11 cellular contexts compared by ENCODE assay signal in the genomic region with DNA sequence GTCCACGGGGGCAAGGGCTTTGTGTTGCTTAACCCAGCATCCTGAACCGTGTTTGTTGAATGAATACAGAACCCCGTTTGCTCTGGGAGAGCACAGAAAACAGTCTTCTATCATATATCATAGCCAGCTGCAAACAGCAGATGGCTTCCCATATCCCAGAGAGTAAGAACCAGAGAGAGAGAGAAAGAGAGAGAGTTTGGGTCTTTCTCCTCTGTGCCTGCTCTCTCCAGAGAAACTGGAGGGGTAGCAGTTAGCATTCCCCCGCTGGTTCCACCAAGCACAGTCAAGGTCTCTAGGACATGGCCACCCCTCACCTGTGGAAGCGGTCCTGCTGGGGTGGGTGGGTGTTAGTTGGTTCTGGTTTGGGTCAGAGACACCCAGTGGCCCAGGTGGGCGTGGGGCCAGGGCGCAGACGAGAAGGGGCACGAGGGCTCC. TPM values are rescaled to one million over a fixed set of nuclear protein-coding genes. Genes with fewer than 3 reads are reported as not detected.
DNase-seq lines count a peak whose midpoint lies in the region; ATAC-seq and TF ChIP-seq lines count a peak whose summit lies in the region.
"Had no signal": no experiment of that assay in that cellular context is flagged by ENCODE, and none has a peak within 500 bp of the region (broad histone marks: within the 10 kb centered on the region; RNA-seq: fewer than 3 reads in every experiment).

No MANE protein-coding gene starts in this region.

- no peaks in the 10 kb centered on the region for H3K9me3 ChIP-seq in mucosa of descending colon
- no peaks in the 10 kb centered on the region for H3K9me3 ChIP-seq in OCI-LY7 (ENCODE audit: low read length)

- H3K79me2 ChIP-seq in OCI-LY7 (ENCODE audit: insufficient read depth, low read depth, low read length): no peaks in the 10 kb centered on the region

- no peaks in the 10 kb centered on the region for H3K36me3 Mint-ChIP-seq in naive thymus-derived CD8-positive, alpha-beta T cell

- H3K9me2 ChIP-seq in OCI-LY7 (ENCODE audit: insufficient read depth, low read length): no peaks in the 10 kb centered on the region

- intact Hi-C loops in mucosa of descending colon (cut with DNase I, micrococcal nuclease): no loop called here
- intact Hi-C loops in OCI-LY7 (cut with micrococcal nuclease; ENCODE audit: unreplicated experiment): no loop called here

- peaks cover 32 to 79% (median 66%) of the 10 kb centered on the region in 5 donors for H3K27me3 Mint-ChIP-seq in naive thymus-derived CD8-positive, alpha-beta T cell

- H3K27ac Mint-ChIP-seq in naive thymus-derived CD8-positive, alpha-beta T cell: no peak overlapping the region

- WGBS in urinary bladder: 27% methylated on average over 9 of the region's 9 CpGs

- TF ChIP-seq CTCF in fibroblast of pulmonary artery (IDR thresholded peaks at IDR 0.05; ENCODE audit: low read length, missing control alignments) (no peak), mucosa of descending colon (IDR thresholded peaks at IDR 0.05) (no peak), OCI-LY7 (conservative IDR thresholded peaks at IDR 0.05; ENCODE audit: low read length) (no peak)

- BruUV-seq in OCI-LY7 (replicated peaks; lab: Mats Ljungman, UMichigan): no TSS peak

- peaks cover 0 to 2% (median 0%) of the 10 kb centered on the region in 9 donors for H3K9me3 Mint-ChIP-seq in naive thymus-derived CD8-positive, alpha-beta T cell

- no peak overlapping the region for H3K4me2 ChIP-seq in OCI-LY7 (ENCODE audit: low read length)

- peak overlapping the region in 6 of 10 donors; percentile 31 to 53 (median 48) for H3K4me3 Mint-ChIP-seq in naive thymus-derived CD8-positive, alpha-beta T cell

- no peaks in the 10 kb centered on the region for H4K20me1 ChIP-seq in OCI-LY7 (ENCODE audit: insufficient read depth, low read length)

- H3K4me1 Mint-ChIP-seq in naive thymus-derived CD8-positive, alpha-beta T cell: peaks cover 5 to 31% (median 11%) of the 10 kb centered on the region in 4 donors

- H3K27ac ChIP-seq in urinary bladder (ENCODE audit: low read depth) (peak overlapping the region; percentile 85), OCI-LY7 (ENCODE audit: low read depth, low read length, poor library complexity, severe bottlenecking) (no peak overlapping the region)
- H3K27ac ChIP-seq: 22Rv1 had no signal

- no peak overlapping the region for H2AFZ ChIP-seq in OCI-LY7 (ENCODE audit: low read length)

- H3K36me3 ChIP-seq in urinary bladder (ENCODE audit: insufficient read depth) (no peaks in the 10 kb centered on the region), mucosa of descending colon (ENCODE audit: low read depth) (no peaks in the 10 kb centered on the region), OCI-LY7 (ENCODE audit: insufficient read depth, low read length) (no peaks in the 10 kb centered on the region)

- H3K4me3 ChIP-seq in fibroblast of pulmonary artery (replicated peaks; ENCODE audit: low read depth, low read length): peak overlapping the region; percentile 24
- peak overlapping the region; percentile 90 for H3K4me3 ChIP-seq in urinary bladder (ENCODE audit: low read depth, low read length)
- no peak overlapping the region for H3K4me3 ChIP-seq in mucosa of descending colon
- H3K4me3 ChIP-seq in OCI-LY7 (ENCODE audit: low read depth, low read length, poor library complexity, severe bottlenecking): no peak overlapping the region

- DNase-seq in DMS 273 (lab: John Stamatoyannopoulos, UW; ENCODE audit: unreplicated experiment): peak; percentile 43
- no peak for DNase-seq in DMS 273 treated with DMSO at 0.1 percent for 48 hours (lab: John Stamatoyannopoulos, UW)
- no peak for DNase-seq in fibroblast of pulmonary artery (ENCODE audit: low read depth)
- no peak for DNase-seq in naive thymus-derived CD8-positive, alpha-beta T cell
- no peak for DNase-seq in mucosa of descending colon
- no peak for DNase-seq in OCI-LY7 (ENCODE audit: low spot score)
- DNase-seq: MV-4-11, RPMI8226 had no signal

- ATAC-seq in naive thymus-derived CD8-positive, alpha-beta T cell: no peak
- ATAC-seq in HG03520 (IDR thresholded peaks at IDR 0.05; ENCODE audit: unreplicated experiment): no peak
- ATAC-seq in mucosa of descending colon: no peak

- POLR2A ChIA-PET in naive thymus-derived CD8-positive, alpha-beta T cell (lab: Charles Lee): no interaction called here
- POLR2A ChIA-PET in OCI-LY7 (lab: Charles Lee): no interaction called here

- CTCF ChIA-PET in OCI-LY7 (lab: Charles Lee; ENCODE audit: unreplicated experiment): no interaction called here

- H3K4me1 ChIP-seq in urinary bladder (ENCODE audit: insufficient read depth): no peaks in the 10 kb centered on the region
- peaks cover 10% of the 10 kb centered on the region for H3K4me1 ChIP-seq in mucosa of descending colon (ENCODE audit: low read depth)
- no peaks in the 10 kb centered on the region for H3K4me1 ChIP-seq in OCI-LY7 (ENCODE audit: insufficient read depth, low read length, poor library complexity, severe bottlenecking)

RNA-seq across cellular contexts. Expression of a gene that starts 0.5 kb away (rescaled TPM):
- under 1 TPM in 1 of 2 experiments, not detected in 1; 0.10 TPM for total RNA-seq in naive thymus-derived CD8-positive, alpha-beta T cell
- not detected for polyA plus RNA-seq in naive thymus-derived CD8-positive, alpha-beta T cell
- total RNA-seq in urinary bladder: 217 TPM
- 212 TPM for polyA plus RNA-seq in urinary bladder
- 100 to 1,000 TPM in 1 of 3 donors, 10 to 100 TPM in 2; 14.4 to 193 (median 49.1) TPM for total RNA-seq in mucosa of descending colon
- not detected in 2 replicates for total RNA-seq in OCI-LY7 (2014; rRNA removed; shearing (Covaris generic))
- not detected in 2 replicates for total RNA-seq in OCI-LY7 (2022)

Comparison
In these comparisons a context has a peak if more than half of its experiments do, and no peak if none do; other contexts are left out.
1. H3K4me3 ChIP-seq: peak in fibroblast of pulmonary artery (single experiment) and urinary bladder (single experiment); none in mucosa of descending colon (single experiment) and OCI-LY7 (single experiment).
2. RNA of a gene that starts 0.5 kb away (total RNA-seq): 217 TPM in urinary bladder (single experiment) and 14.4 to 193 TPM in mucosa of descending colon; 0.10 TPM in naive thymus-derived CD8-positive, alpha-beta T cell and not detected in OCI-LY7; every median in the first group is over 10 times any median in the second.